In the genomic region with DNA sequence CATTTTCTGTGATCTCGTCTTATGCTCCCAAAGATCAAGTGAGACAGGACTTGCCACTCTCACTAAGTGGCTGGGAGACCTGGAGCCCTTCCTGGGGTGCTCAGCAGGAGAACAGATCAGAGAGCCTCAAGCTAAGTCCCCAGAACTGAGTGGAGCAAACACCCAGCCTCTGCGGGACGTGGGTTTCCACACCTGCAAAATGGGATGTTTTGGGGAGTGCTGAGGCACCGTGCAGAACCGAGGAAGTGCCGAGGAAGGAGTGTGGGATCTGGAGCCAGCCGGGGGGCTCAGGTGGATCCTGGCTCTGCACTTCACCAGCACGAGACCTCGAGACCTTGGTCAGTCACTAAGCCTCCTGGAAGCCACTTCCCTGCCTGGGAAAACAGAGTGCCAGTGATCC, we compare ENCODE assay signal across 29 cellular contexts.
"Had no signal": no experiment of that assay in that cellular context is flagged by ENCODE, and none has a peak within 500 bp of the region (broad histone marks: within the 10 kb centered on the region; RNA-seq: fewer than 3 reads in every experiment).

No MANE protein-coding gene starts in this region.

- H3K9me3 ChIP-seq: lower lobe of right lung, mucosa of descending colon, neutrophil, ovary, right atrium auricular region, right lobe of liver, tibial nerve, uterus had no signal

- H3K27ac Mint-ChIP-seq: naive thymus-derived CD4-positive, alpha-beta T cell; natural killer cell treated with Interleukin-12 subunit alpha and Interleukin-12 subunit beta and Interleukin-15 and Interleukin-18, amount 100 ng/mL, for 72 hours; progenitor cell of endocrine pancreas; stimulated activated memory B cell treated with anti-CD40 and anti-IgM and Interleukin-4, amounts not matched to agents 10 μg/mL and 1 μg/mL and 100 μg/mL, for 72 hours had no signal

- H3K4me2 ChIP-seq: smooth muscle cell had no signal

- H3K4me1 ChIP-seq: lower lobe of right lung had no signal

- ATAC-seq: left cardiac atrium; left lobe of liver; lower lobe of right lung; mucosa of descending colon; naive thymus-derived CD4-positive, alpha-beta T cell; natural killer cell treated with Interleukin-12 subunit alpha and Interleukin-12 subunit beta and Interleukin-15 and Interleukin-18, amount 100 ng/mL, for 72 hours; right lobe of liver; stimulated activated memory B cell treated with anti-CD40 and anti-IgM and Interleukin-4, amounts not matched to agents 10 μg/mL and 1 μg/mL and 100 μg/mL, for 72 hours; stimulated activated naive CD8-positive, alpha-beta T cell treated with anti-CD3 and anti-CD28 coated beads, Interleukin-15, amount 100 ng/mL, for 72 hours had no signal

- H3K27me3 ChIP-seq: ovary, right atrium auricular region, right lobe of liver, tibial nerve, uterus had no signal

- H3K4me3 Mint-ChIP-seq: naive thymus-derived CD4-positive, alpha-beta T cell; natural killer cell treated with Interleukin-12 subunit alpha and Interleukin-12 subunit beta and Interleukin-15 and Interleukin-18, amount 100 ng/mL, for 72 hours; stimulated activated memory B cell treated with anti-CD40 and anti-IgM and Interleukin-4, amounts not matched to agents 10 μg/mL and 1 μg/mL and 100 μg/mL, for 72 hours; stimulated activated naive CD8-positive, alpha-beta T cell treated with anti-CD3 and anti-CD28 coated beads, Interleukin-15, amount 100 ng/mL, for 72 hours; type B pancreatic cell had no signal

- FAIRE-seq: keratinocyte had no signal

- H3K27ac ChIP-seq: lower lobe of right lung, neutrophil, ovary, right atrium auricular region, right lobe of liver, tibial nerve, uterus had no signal

- H3K36me3 Mint-ChIP-seq: naive thymus-derived CD4-positive, alpha-beta T cell; natural killer cell treated with Interleukin-12 subunit alpha and Interleukin-12 subunit beta and Interleukin-15 and Interleukin-18, amount 100 ng/mL, for 72 hours; stimulated activated memory B cell treated with anti-CD40 and anti-IgM and Interleukin-4, amounts not matched to agents 10 μg/mL and 1 μg/mL and 100 μg/mL, for 72 hours; type B pancreatic cell had no signal

- H3K36me3 ChIP-seq: lower lobe of right lung, neutrophil, ovary, right atrium auricular region, right lobe of liver, uterus had no signal

- H3K27me3 Mint-ChIP-seq: naive thymus-derived CD4-positive, alpha-beta T cell; natural killer cell treated with Interleukin-12 subunit alpha and Interleukin-12 subunit beta and Interleukin-15 and Interleukin-18, amount 100 ng/mL, for 72 hours; stimulated activated naive CD8-positive, alpha-beta T cell treated with anti-CD3 and anti-CD28 coated beads, Interleukin-15, amount 100 ng/mL, for 72 hours had no signal

- H3K4me1 Mint-ChIP-seq: naive thymus-derived CD4-positive, alpha-beta T cell; stimulated activated naive CD8-positive, alpha-beta T cell treated with anti-CD3 and anti-CD28 coated beads, Interleukin-15, amount 100 ng/mL, for 72 hours had no signal

- H3K4me3 ChIP-seq: lower lobe of right lung, mucosa of descending colon, ovary, right atrium auricular region, right lobe of liver, smooth muscle cell, tibial nerve, uterus had no signal

- H3K9me3 Mint-ChIP-seq: naive thymus-derived CD4-positive, alpha-beta T cell; natural killer cell treated with Interleukin-12 subunit alpha and Interleukin-12 subunit beta and Interleukin-15 and Interleukin-18, amount 100 ng/mL, for 72 hours; stimulated activated memory B cell treated with anti-CD40 and anti-IgM and Interleukin-4, amounts not matched to agents 10 μg/mL and 1 μg/mL and 100 μg/mL, for 72 hours; stimulated activated naive CD8-positive, alpha-beta T cell treated with anti-CD3 and anti-CD28 coated beads, Interleukin-15, amount 100 ng/mL, for 72 hours; type B pancreatic cell had no signal

- DNase-seq: kidney glomerular epithelial cell; left cardiac atrium; lower lobe of right lung; mammary epithelial cell; mesendoderm; midbrain; mucosa of descending colon; naive thymus-derived CD4-positive, alpha-beta T cell; occipital lobe; ovary; right lobe of liver; stimulated activated CD4-positive, alpha-beta T cell treated with anti-CD3 and anti-CD28 coated beads, Interleukin-1b, Interleukin-23, amount 100 ng/mL, for 48 hours; stimulated activated CD4-positive, alpha-beta T cell treated with anti-CD3 and anti-CD28 coated beads, Interleukin-2, amount 100 ng/mL, for 48 hours; stimulated activated CD4-positive, alpha-beta T cell treated with anti-CD3 and anti-CD28 coated beads, Interleukin-4, amount 100 ng/mL, for 4 hours; stimulated activated CD8-positive, alpha-beta memory T cell treated with anti-CD3 and anti-CD28 coated beads, Interleukin-4, amount 100 ng/mL, for 48 hours; stimulated activated naive CD4-positive, alpha-beta T cell treated with Interleukin-2 at 50 U/mL for 16 hours; stimulated activated naive CD8-positive, alpha-beta T cell treated with anti-CD3 and anti-CD28 coated beads, Interleukin-15, amount 100 ng/mL, for 72 hours; substantia nigra; uterus had no signal
